Comparison of ENCODE assay signal across 2 cellular contexts in genomic region chr3:15097889-15098288, GRCh38.
TF ChIP-seq lines count a peak whose summit lies in the region.

No MANE protein-coding gene starts in this region.

TF ChIP-seq in H1, 55 proteins besides CTCF, POLR2A, EP300 and RAD21 (continued from another document):
- TF ChIP-seq RNF2 (IDR thresholded peaks at IDR 0.05; ENCODE audit: borderline replicate concordance, low read depth, low read length, missing control alignments, poor library complexity, severe bottlenecking) (no peak), SAP30 (IDR thresholded peaks at IDR 0.05; ENCODE audit: insufficient read depth, insufficient replicate concordance, low read length) (no peak), KDM4A (IDR thresholded peaks at IDR 0.05; ENCODE audit: low read depth, low read length, severe bottlenecking) (no peak), MAX (IDR thresholded peaks at IDR 0.05) (no peak), EGR1 (IDR thresholded peaks at IDR 0.05; ENCODE audit: borderline replicate concordance, low read depth, low read length) (no peak), NANOG (IDR thresholded peaks at IDR 0.05; ENCODE audit: insufficient read depth, low read depth, low read length, poor library complexity, severe bottlenecking) (no peak), JUND (IDR thresholded peaks at IDR 0.05; ENCODE audit: low read length) (no peak), YY1 (IDR thresholded peaks at IDR 0.05; ENCODE audit: low read depth, low read length) (no peak)

TF ChIP-seq in HEK293T, 16 proteins besides CTCF, POLR2A, EP300 and RAD21 (continued from another document):
- TF ChIP-seq CTBP1 (IDR thresholded peaks at IDR 0.05; ENCODE audit: borderline replicate concordance): no peak
- TF ChIP-seq HDGF (IDR thresholded peaks at IDR 0.05; ENCODE audit: borderline replicate concordance): no peak
- TF ChIP-seq PKNOX1 (IDR thresholded peaks at IDR 0.05): no peak
- TF ChIP-seq FOXM1 (IDR thresholded peaks at IDR 0.05; ENCODE audit: borderline replicate concordance): no peak
- TF ChIP-seq TARDBP (IDR thresholded peaks at IDR 0.05): no peak
- TF ChIP-seq FOXK2 (IDR thresholded peaks at IDR 0.05): no peak
